ENCODE assay signal across 6 cellular contexts in genomic region chr19:43984687-43985000, GRCh38. TPM values are rescaled to one million over a fixed set of nuclear protein-coding genes. Genes with fewer than 3 reads are reported as not detected.
DNase-seq lines count a peak whose midpoint lies in the region; ATAC-seq, FAIRE-seq and TF ChIP-seq lines count a peak whose summit lies in the region.

No MANE protein-coding gene starts in this region.

- WGBS in pancreas, 2 donors, result 1 to 3% methylated on average over 14 of the region's 14 CpGs

- H3K4me1 ChIP-seq in pancreas, result peaks cover 0 to 3% (median 0%) of the 10 kb centered on the region in 3 donors

- H3K27me3 Mint-ChIP-seq in activated CD4-positive, alpha-beta T cell treated with anti-CD3 and anti-CD28 coated beads, Interleukin-2, amount 10 ng/mL, durations not matched to agents 7 days and 5 days, result no peaks in the 10 kb centered on the region

- peak overlapping the region; percentile 67 to 87 for H3K27ac ChIP-seq in coronary artery
- no peak overlapping the region for H3K27ac ChIP-seq in pancreas

- H3K27me3 ChIP-seq in pancreas, result no peaks in the 10 kb centered on the region

- intact Hi-C loops in pancreas (cut with DNase I), result no loop called here

- POLR2A ChIA-PET in activated CD4-positive, alpha-beta T cell treated with anti-CD3 and anti-CD28 coated beads, Interleukin-2, amount 10 ng/mL, durations not matched to agents 7 days and 5 days (lab: Charles Lee), result interaction anchor here (0.6 kb wide), 1 partner anchor 269 kb away, joined by 5 read pairs; no protein-coding TSS in a partner anchor

- DNase-seq in activated CD4-positive, alpha-beta T cell treated with anti-CD3 and anti-CD28 coated beads, Interleukin-2, amount 10 ng/mL, durations not matched to agents 7 days and 5 days, result peak; percentile 7
- DNase-seq in activated CD4-positive, alpha-beta T cell treated with anti-CD3 and anti-CD28 coated beads for 1 hour, result no peak
- no peak for DNase-seq in coronary artery (ENCODE audit: low spot score)
- DNase-seq in pancreas, result peak in 1 of 6 donors; percentile 18
- no peak for DNase-seq in HT-29 (ENCODE audit: low spot score)

- peak overlapping the region; percentile 92 for H3K4me3 Mint-ChIP-seq in activated CD4-positive, alpha-beta T cell treated with anti-CD3 and anti-CD28 coated beads, Interleukin-2, amount 10 ng/mL, durations not matched to agents 7 days and 5 days

- H3K4me3 ChIP-seq in coronary artery, result peak overlapping the region; percentile 81
- peak overlapping the region; percentile 37 to 63 (median 50) for H3K4me3 ChIP-seq in pancreas

- H3K9me3 Mint-ChIP-seq in activated CD4-positive, alpha-beta T cell treated with anti-CD3 and anti-CD28 coated beads, Interleukin-2, amount 10 ng/mL, durations not matched to agents 7 days and 5 days, result peaks cover 24% of the 10 kb centered on the region

- ATAC-seq in pancreas (peak; percentile 6 to 56 (median 34)), GM21447 (IDR thresholded peaks at IDR 0.05; ENCODE audit: unreplicated experiment) (no peak)

- CTCF ChIA-PET in activated CD4-positive, alpha-beta T cell treated with anti-CD3 and anti-CD28 coated beads, Interleukin-2, amount 10 ng/mL, durations not matched to agents 7 days and 5 days (lab: Charles Lee), result interaction anchor here (1.2 kb wide), 1 partner anchor 16 kb away, joined by 3 read pairs; no protein-coding TSS in a partner anchor

- peaks cover 0 to 5% (median 0%) of the 10 kb centered on the region in 4 donors for H3K9me3 ChIP-seq in pancreas

- H3K36me3 Mint-ChIP-seq in activated CD4-positive, alpha-beta T cell treated with anti-CD3 and anti-CD28 coated beads, Interleukin-2, amount 10 ng/mL, durations not matched to agents 7 days and 5 days (ENCODE audit: low read depth), result peaks cover 31% of the 10 kb centered on the region

- H3K36me3 ChIP-seq in pancreas, result peaks cover 0 to 6% (median 0%) of the 10 kb centered on the region in 3 donors

- FAIRE-seq in pancreas (lab: Jason Lieb, UNC), result no peak

- peak overlapping the region; percentile 96 for H3K27ac Mint-ChIP-seq in activated CD4-positive, alpha-beta T cell treated with anti-CD3 and anti-CD28 coated beads, Interleukin-2, amount 10 ng/mL, durations not matched to agents 7 days and 5 days

- H3K4me1 Mint-ChIP-seq in activated CD4-positive, alpha-beta T cell treated with anti-CD3 and anti-CD28 coated beads, Interleukin-2, amount 10 ng/mL, durations not matched to agents 7 days and 5 days, result peaks cover 15% of the 10 kb centered on the region

- TF ChIP-seq CTCF in coronary artery (IDR thresholded peaks at IDR 0.05) (no peak), pancreas (IDR thresholded peaks at IDR 0.05) (no peak)

RNA-seq across cellular contexts. Expression of gene ZNF155, which starts 0.7 kb away (rescaled TPM):
- 1 to 10 TPM; 6.3 to 6.6 TPM for total RNA-seq in activated CD4-positive, alpha-beta T cell treated with anti-CD3 and anti-CD28 coated beads, Interleukin-2, amount 10 ng/mL, durations not matched to agents 7 days and 5 days
- 1 to 10 TPM; 1.2 to 5.2 (median 2.9) TPM for total RNA-seq in pancreas
- polyA plus RNA-seq in pancreas, result 1 to 10 TPM; 2.9 to 7.3 TPM
- 3.2 and 5.7 TPM in 2 replicates for total RNA-seq in HT-29 (2014; rRNA removed; shearing (Covaris generic))

RNA-seq across cellular contexts. Expression of gene ZNF230, which starts 18.1 kb away (rescaled TPM):
- 1 to 10 TPM; 4.5 to 5.5 TPM for total RNA-seq in activated CD4-positive, alpha-beta T cell treated with anti-CD3 and anti-CD28 coated beads, Interleukin-2, amount 10 ng/mL, durations not matched to agents 7 days and 5 days
- 1 to 10 TPM in 5 of 6 donors, under 1 TPM in 1; 0.79 to 2.9 (median 2.0) TPM for total RNA-seq in pancreas
- 1 to 10 TPM in 1 of 2 donors, under 1 TPM in 1; 0.84 to 1.9 TPM for polyA plus RNA-seq in pancreas
- 0.53 and 1.8 TPM in 2 replicates for total RNA-seq in HT-29 (2014; rRNA removed; shearing (Covaris generic))

RNA-seq across cellular contexts. Expression of gene ZNF221, which starts 33.6 kb away (rescaled TPM):
- total RNA-seq in activated CD4-positive, alpha-beta T cell treated with anti-CD3 and anti-CD28 coated beads, Interleukin-2, amount 10 ng/mL, durations not matched to agents 7 days and 5 days, result 1 to 10 TPM in 1 of 2 experiments, under 1 TPM in 1; 0.99 to 1.0 TPM
- 1 to 10 TPM in 5 of 6 donors, under 1 TPM in 1; 0.98 to 3.9 (median 1.5) TPM for total RNA-seq in pancreas
- polyA plus RNA-seq in pancreas, result 1 to 10 TPM in 1 of 2 donors, under 1 TPM in 1; 0.65 to 1.3 TPM
- total RNA-seq in HT-29 (2014; rRNA removed; shearing (Covaris generic)), result 0.68 and 0.97 TPM in 2 replicates

RNA-seq across cellular contexts. Expression of gene ZNF222, which starts 40.5 kb away (rescaled TPM):
- 1 to 10 TPM; 2.8 to 3.7 TPM for total RNA-seq in activated CD4-positive, alpha-beta T cell treated with anti-CD3 and anti-CD28 coated beads, Interleukin-2, amount 10 ng/mL, durations not matched to agents 7 days and 5 days
- 1 to 10 TPM; 1.2 to 1.7 (median 1.5) TPM for total RNA-seq in pancreas
- 1 to 10 TPM; 1.3 to 3.6 TPM for polyA plus RNA-seq in pancreas
- total RNA-seq in HT-29 (2014; rRNA removed; shearing (Covaris generic)), result 1.8 and 2.0 TPM in 2 replicates

RNA-seq across cellular contexts. Expression of gene ZNF45, which starts 49.6 kb away (rescaled TPM):
- 10 to 100 TPM; 17.0 to 17.1 TPM for total RNA-seq in activated CD4-positive, alpha-beta T cell treated with anti-CD3 and anti-CD28 coated beads, Interleukin-2, amount 10 ng/mL, durations not matched to agents 7 days and 5 days
- 1 to 10 TPM; 2.7 to 8.7 (median 4.4) TPM for total RNA-seq in pancreas
- 1 to 10 TPM; 2.3 to 5.1 TPM for polyA plus RNA-seq in pancreas
- 8.4 and 9.3 TPM in 2 replicates for total RNA-seq in HT-29 (2014; rRNA removed; shearing (Covaris generic))

Comparison
In these comparisons a context has a peak if more than half of its experiments do, and no peak if none do; other contexts are left out.
1. H3K27ac ChIP-seq: peak in coronary artery (2 of 2); none in pancreas (0 of 4).